25 cellular contexts compared by ENCODE assay signal in the genomic region with DNA sequence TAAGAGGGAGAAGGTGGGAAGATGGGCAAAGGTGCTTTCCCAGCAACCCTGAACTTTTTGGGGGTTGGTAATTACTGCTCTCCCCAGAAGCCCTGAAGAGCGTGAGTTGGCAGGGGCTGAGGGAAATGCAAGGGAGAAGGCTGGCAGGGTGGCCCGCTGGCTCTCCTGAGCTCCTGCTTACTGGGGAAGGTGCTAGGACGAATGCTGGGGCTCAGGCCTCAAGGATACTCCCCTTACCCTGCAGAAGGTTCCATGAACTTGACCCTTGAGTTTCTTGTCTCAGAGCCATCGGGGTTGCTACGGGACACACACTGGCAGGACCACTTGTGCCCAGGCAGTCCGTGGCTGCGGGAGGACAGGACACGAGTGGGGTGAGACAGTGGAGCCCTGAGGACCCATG. TPM values are rescaled to one million over a fixed set of nuclear protein-coding genes. Genes with fewer than 3 reads are reported as not detected.
"Had no signal": no experiment of that assay in that cellular context is flagged by ENCODE, and none has a peak within 500 bp of the region (broad histone marks: within the 10 kb centered on the region; RNA-seq: fewer than 3 reads in every experiment).

No MANE protein-coding gene starts in this region.

- H3K9me3 ChIP-seq: SK-N-SH had no signal

- H3K4me2 ChIP-seq: SK-N-SH had no signal

- H3K4me3 Mint-ChIP-seq: activated CD4-positive, alpha-beta T cell treated with anti-CD3 and anti-CD28 coated beads for 36 hours; activated CD8-positive, alpha-beta T cell treated with anti-CD3 and anti-CD28 coated beads for 36 hours; activated naive CD4-positive, alpha-beta T cell treated with anti-CD3 and anti-CD28 coated beads, Interleukin-2, amount 50 U/mL, for 24 hours had no signal

- H3K27ac Mint-ChIP-seq: activated CD4-positive, alpha-beta T cell treated with anti-CD3 and anti-CD28 coated beads for 36 hours; activated CD8-positive, alpha-beta T cell treated with anti-CD3 and anti-CD28 coated beads for 36 hours; activated naive CD4-positive, alpha-beta T cell treated with anti-CD3 and anti-CD28 coated beads, Interleukin-2, amount 50 U/mL, for 24 hours had no signal

- H3K9me2 ChIP-seq: SK-N-SH had no signal

- H3K9me3 Mint-ChIP-seq: activated CD8-positive, alpha-beta T cell treated with anti-CD3 and anti-CD28 coated beads for 36 hours; activated naive CD4-positive, alpha-beta T cell treated with anti-CD3 and anti-CD28 coated beads, Interleukin-2, amount 50 U/mL, for 24 hours had no signal

- ATAC-seq: activated CD4-positive, alpha-beta T cell treated with anti-CD3 and anti-CD28 coated beads for 36 hours; activated CD8-positive, alpha-beta T cell treated with anti-CD3 and anti-CD28 coated beads for 36 hours; K562; Panc1 had no signal

- H3K4me3 ChIP-seq: K562, SJCRH30 had no signal

- H3K27ac ChIP-seq: SJCRH30 had no signal

- DNase-seq: activated CD4-positive, alpha-beta T cell treated with anti-CD3 and anti-CD28 coated beads for 36 hours; activated CD8-positive, alpha-beta memory T cell treated with anti-CD3 and anti-CD28 coated beads, Interleukin-2, amount 50 U/mL, for 48 hours; activated CD8-positive, alpha-beta T cell treated with anti-CD3 and anti-CD28 coated beads for 36 hours; activated naive CD4-positive, alpha-beta T cell; activated T-cell treated with anti-CD3 and anti-CD28 coated beads, Interleukin-2, amount 50 U/mL, for 1 hour; Karpas-422; MM.1S; NCI-H1105; NCI-H1436; NCI-H1694 treated with DMSO at 0.1 percent for 48 hours; NCI-H2029 treated with DMSO at 0.1 percent for 48 hours; NCI-H69; NK-92 treated with Interleukin-12 subunit alpha and Interleukin-12 subunit beta, amount 100 ng/mL, for 24 hours; OCI-M1; Right ventricle myocardium superior; RPMI8226; SJCRH30; SK-N-SH; T-helper 1 cell had no signal

- H3K36me3 Mint-ChIP-seq: activated naive CD4-positive, alpha-beta T cell treated with anti-CD3 and anti-CD28 coated beads, Interleukin-2, amount 50 U/mL, for 24 hours had no signal

- H3K36me3 ChIP-seq: SJCRH30 had no signal

RNA-seq across cellular contexts. Expression of a gene that starts 1.2 kb away (rescaled TPM):
- total RNA-seq: activated CD4-positive, alpha-beta T cell treated with anti-CD3 and anti-CD28 coated beads for 36 hours; activated CD8-positive, alpha-beta T cell treated with anti-CD3 and anti-CD28 coated beads for 36 hours; aorta; bronchial epithelial cell; K562; Right ventricle myocardium superior; T-helper 2 cell treated with Interferon-gamma antibody and Interleukin-4, amounts not matched to agents 100 ng/mL and 5 ng/mL, for 36 hours had no signal
- polyA plus RNA-seq: aorta, K562 had no signal

RNA-seq across cellular contexts. Expression of a gene that starts 28.2 kb away (rescaled TPM):
- total RNA-seq: activated CD4-positive, alpha-beta T cell treated with anti-CD3 and anti-CD28 coated beads for 36 hours; activated CD8-positive, alpha-beta T cell treated with anti-CD3 and anti-CD28 coated beads for 36 hours; aorta; bronchial epithelial cell; K562; Right ventricle myocardium superior; T-helper 2 cell treated with Interferon-gamma antibody and Interleukin-4, amounts not matched to agents 100 ng/mL and 5 ng/mL, for 36 hours had no signal
- polyA plus RNA-seq: aorta, K562 had no signal
